Comparison of ENCODE assay signal across 20 cellular contexts in the genomic region with DNA sequence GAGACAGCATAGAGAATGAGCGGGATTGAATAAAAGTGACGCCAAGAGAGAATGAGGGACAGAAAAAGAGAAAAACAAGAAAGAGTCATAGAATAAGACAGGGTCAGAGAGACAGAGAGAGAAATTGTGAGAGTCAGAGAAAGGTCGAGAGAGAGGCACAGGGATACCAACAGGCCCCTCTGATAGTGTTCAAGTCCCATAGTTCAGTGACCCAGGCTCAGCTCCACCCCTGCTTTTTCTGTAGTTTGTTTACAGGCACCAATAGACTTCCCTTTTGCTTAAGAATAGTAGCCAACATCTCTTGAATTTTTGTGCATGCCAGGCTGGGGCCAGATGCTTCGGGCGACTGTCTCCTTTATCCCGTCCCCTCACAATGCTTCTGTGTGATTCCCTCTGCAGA.
DNase-seq lines count a peak whose midpoint lies in the region; ATAC-seq, FAIRE-seq and TF ChIP-seq lines count a peak whose summit lies in the region.
"Had no signal": no experiment of that assay in that cellular context is flagged by ENCODE, and none has a peak within 500 bp of the region (broad histone marks: within the 10 kb centered on the region; RNA-seq: fewer than 3 reads in every experiment).

No MANE protein-coding gene starts in this region.

- H3F3A ChIP-seq in PC-3 (ENCODE audit: low read length, unreplicated experiment): no peaks in the 10 kb centered on the region

- ATAC-seq in HepG2 (no peak), PC-3 (no peak), T-helper 17 cell (no peak)
- no peak for ATAC-seq in activated T-helper 17 cell treated with anti-CD3 and anti-CD28 coated beads, Interleukin-2, amount 50 U/mL, for 72 hours (replicated peaks)
- ATAC-seq in stimulated activated naive B cell treated with anti-CD40 and anti-IgM and Interleukin-4, amounts not matched to agents 10 μg/mL and 1 μg/mL and 100 μg/mL, for 72 hours (replicated peaks): no peak
- ATAC-seq in CD8-positive, alpha-beta T cell: no peak
- ATAC-seq: GM12878 had no signal

- no peak overlapping the region for H3K4me3 Mint-ChIP-seq in activated T-helper 17 cell treated with anti-CD3 and anti-CD28 coated beads, Interleukin-2, amount 50 U/mL, for 72 hours
- H3K4me3 Mint-ChIP-seq in nephron progenitor cell: no peak overlapping the region
- no peak overlapping the region for H3K4me3 Mint-ChIP-seq in stimulated activated naive B cell treated with anti-CD40 and anti-IgM and Interleukin-4, amounts not matched to agents 10 μg/mL and 1 μg/mL and 100 μg/mL, for 72 hours
- H3K4me3 Mint-ChIP-seq in CD8-positive, alpha-beta T cell: no peak overlapping the region
- H3K4me3 Mint-ChIP-seq in T-helper 17 cell: no peak overlapping the region
- H3K4me3 Mint-ChIP-seq: CD14-positive monocyte; CD4-positive, alpha-beta memory T cell; IgD-negative memory B cell had no signal

- no peaks in the 10 kb centered on the region for H3K9me3 ChIP-seq in liver (ENCODE audit: control insufficient read depth in 4 of 4, low read length in 3 of 4)
- H3K9me3 ChIP-seq in HepG2 (ENCODE audit: low read length): no peaks in the 10 kb centered on the region
- H3K9me3 ChIP-seq in CD8-positive, alpha-beta T cell (ENCODE audit: low read length): no peaks in the 10 kb centered on the region
- H3K9me3 ChIP-seq in PC-3 (ENCODE audit: low read length): no peaks in the 10 kb centered on the region
- no peaks in the 10 kb centered on the region for H3K9me3 ChIP-seq in T-helper 17 cell (ENCODE audit: control insufficient read depth, low read length, poor library complexity, severe bottlenecking)
- H3K9me3 ChIP-seq: BLaER1, HAP-1 had no signal

- H3K27ac Mint-ChIP-seq in activated T-helper 17 cell treated with anti-CD3 and anti-CD28 coated beads, Interleukin-2, amount 50 U/mL, for 72 hours: peak overlapping the region; percentile 7
- peak overlapping the region; percentile 10 for H3K27ac Mint-ChIP-seq in nephron progenitor cell
- peak overlapping the region; percentile 10 for H3K27ac Mint-ChIP-seq in stimulated activated naive B cell treated with anti-CD40 and anti-IgM and Interleukin-4, amounts not matched to agents 10 μg/mL and 1 μg/mL and 100 μg/mL, for 72 hours
- H3K27ac Mint-ChIP-seq in CD8-positive, alpha-beta T cell: no peak overlapping the region
- no peak overlapping the region for H3K27ac Mint-ChIP-seq in T-helper 17 cell
- H3K27ac Mint-ChIP-seq: CD14-positive monocyte; CD4-positive, alpha-beta memory T cell; IgD-negative memory B cell had no signal

- H3K27me3 ChIP-seq in liver (ENCODE audit: control insufficient read depth in 4 of 4, insufficient read depth in 4 of 4, low read length in 3 of 4) (no peaks in the 10 kb centered on the region), HepG2 (ENCODE audit: control insufficient read depth in 1 of 2, insufficient read depth in 2 of 2, low read length in 2 of 2) (peaks cover 0 to 23% of the 10 kb centered on the region in 2 experiments; a peak in 2 of 5 replicates), PC-3 (ENCODE audit: low read length) (no peaks in the 10 kb centered on the region)
- H3K27me3 ChIP-seq in CD8-positive, alpha-beta T cell (ENCODE audit: insufficient read depth, low read length): no peaks in the 10 kb centered on the region
- H3K27me3 ChIP-seq: BLaER1 had no signal

- no peaks in the 10 kb centered on the region for H4K20me1 ChIP-seq in HepG2 (ENCODE audit: insufficient read depth, low read length)
- H4K20me1 ChIP-seq in PC-3 (ENCODE audit: low read length): no peaks in the 10 kb centered on the region
- H4K20me1 ChIP-seq: BLaER1 had no signal

- WGBS in liver: 75% methylated on average over 6 of the region's 6 CpGs
- 12% methylated on average over 6 of the region's 6 CpGs for WGBS in HepG2 (ENCODE audit: low lambda C conversion rate)

- TF ChIP-seq RAD21 in liver (IDR thresholded peaks at IDR 0.05): no peak
- TF ChIP-seq RAD21 in HepG2 (CRISPR knock-in tag; IDR thresholded peaks at IDR 0.05): no peak

- peaks cover 4% of the 10 kb centered on the region for H3K27me3 Mint-ChIP-seq in activated T-helper 17 cell treated with anti-CD3 and anti-CD28 coated beads, Interleukin-2, amount 50 U/mL, for 72 hours
- H3K27me3 Mint-ChIP-seq in nephron progenitor cell (ENCODE audit: low read depth, poor library complexity) (peaks cover 6% of the 10 kb centered on the region), T-helper 17 cell (peaks cover 9% of the 10 kb centered on the region)
- no peaks in the 10 kb centered on the region for H3K27me3 Mint-ChIP-seq in stimulated activated naive B cell treated with anti-CD40 and anti-IgM and Interleukin-4, amounts not matched to agents 10 μg/mL and 1 μg/mL and 100 μg/mL, for 72 hours
- H3K27me3 Mint-ChIP-seq in CD8-positive, alpha-beta T cell (ENCODE audit: low read depth): no peaks in the 10 kb centered on the region
- H3K27me3 Mint-ChIP-seq: IgD-negative memory B cell had no signal

- CTCF ChIA-PET in HepG2 (lab: Yijun Ruan, JAX; ENCODE audit: low intra/inter-chr PET ratio, low total read pairs): no interaction called here
- CTCF ChIA-PET in CD8-positive, alpha-beta T cell (lab: Charles Lee): interaction anchor here (0.6 to 17.6 kb wide), 5 partner anchors 23 to 347 kb away, joined by 3 to 368 read pairs (median 3); no protein-coding TSS in a partner anchor
- CTCF ChIA-PET in PC-3 (lab: Charles Lee): no interaction called here

- H3K9ac ChIP-seq in liver (ENCODE audit: low read depth in 1 of 2, low read length in 2 of 2) (no peak overlapping the region), HepG2 (ENCODE audit: insufficient read depth, low read depth, low read length) (no peak overlapping the region), PC-3 (ENCODE audit: low read length) (no peak overlapping the region)
- H3K9ac ChIP-seq: BLaER1 had no signal

- TF ChIP-seq CTCF in liver (IDR thresholded peaks at IDR 0.05; ENCODE audit: low read depth, low read length, missing input control) (no peak), HepG2 (CRISPR knock-in tag; IDR thresholded peaks at IDR 0.05) (no peak), nephron progenitor cell (IDR thresholded peaks at IDR 0.05) (no peak), PC-3 (conservative IDR thresholded peaks at IDR 0.05; ENCODE audit: low read depth, low read length) (no peak)
- TF ChIP-seq CTCF in CD8-positive, alpha-beta T cell (IDR thresholded peaks at IDR 0.05): no peak

- H3K4me3 ChIP-seq in liver (ENCODE audit: low read depth in 1 of 3, low read length in 3 of 3): no peak overlapping the region
- H3K4me3 ChIP-seq in HepG2 (replicated peaks in 1 of 3; ENCODE audit: insufficient read depth in 1 of 3, low read depth in 2 of 3, low read length in 3 of 3): no peak overlapping the region
- H3K4me3 ChIP-seq in CD8-positive, alpha-beta T cell (ENCODE audit: low read depth, low read length): no peak overlapping the region
- no peak overlapping the region for H3K4me3 ChIP-seq in PC-3 (ENCODE audit: low read length)
- H3K4me3 ChIP-seq: BLaER1, GM12878, HAP-1 had no signal

- H3K36me3 Mint-ChIP-seq in activated T-helper 17 cell treated with anti-CD3 and anti-CD28 coated beads, Interleukin-2, amount 50 U/mL, for 72 hours (ENCODE audit: low read depth): no peaks in the 10 kb centered on the region
- no peaks in the 10 kb centered on the region for H3K36me3 Mint-ChIP-seq in nephron progenitor cell (ENCODE audit: low read depth)
- H3K36me3 Mint-ChIP-seq in stimulated activated naive B cell treated with anti-CD40 and anti-IgM and Interleukin-4, amounts not matched to agents 10 μg/mL and 1 μg/mL and 100 μg/mL, for 72 hours: no peaks in the 10 kb centered on the region
- H3K36me3 Mint-ChIP-seq in CD8-positive, alpha-beta T cell: no peaks in the 10 kb centered on the region
- H3K36me3 Mint-ChIP-seq in T-helper 17 cell (ENCODE audit: low read depth): no peaks in the 10 kb centered on the region
- H3K36me3 Mint-ChIP-seq: CD14-positive monocyte; CD4-positive, alpha-beta memory T cell; IgD-negative memory B cell had no signal

- H3K79me2 ChIP-seq in HepG2 (ENCODE audit: insufficient read depth, low read length) (no peaks in the 10 kb centered on the region), PC-3 (ENCODE audit: low read length) (no peaks in the 10 kb centered on the region)

- no peaks in the 10 kb centered on the region for H3K9me3 Mint-ChIP-seq in activated T-helper 17 cell treated with anti-CD3 and anti-CD28 coated beads, Interleukin-2, amount 50 U/mL, for 72 hours
- no peaks in the 10 kb centered on the region for H3K9me3 Mint-ChIP-seq in nephron progenitor cell
- H3K9me3 Mint-ChIP-seq in stimulated activated naive B cell treated with anti-CD40 and anti-IgM and Interleukin-4, amounts not matched to agents 10 μg/mL and 1 μg/mL and 100 μg/mL, for 72 hours: no peaks in the 10 kb centered on the region
- no peaks in the 10 kb centered on the region for H3K9me3 Mint-ChIP-seq in CD8-positive, alpha-beta T cell
- H3K9me3 Mint-ChIP-seq: CD4-positive, alpha-beta memory T cell; IgD-negative memory B cell had no signal

- in situ Hi-C loops in HepG2 (cut with HindIII; ENCODE audit: extremely low pct_ligation_motif_present, low pct_unique_long_range_greater_than_20kb): loop anchor here (25.0 kb wide), 1 partner anchor 344 kb away; no protein-coding TSS in a partner anchor

- H3K36me3 ChIP-seq in liver (ENCODE audit: control insufficient read depth in 4 of 4, insufficient read depth in 3 of 4, low read depth in 1 of 4, low read length in 3 of 4) (no peaks in the 10 kb centered on the region), HepG2 (replicated peaks in 1 of 2; ENCODE audit: control insufficient read depth in 1 of 2, insufficient read depth in 2 of 2, low read length in 2 of 2) (no peaks in the 10 kb centered on the region), PC-3 (ENCODE audit: low read depth, low read length) (no peaks in the 10 kb centered on the region)
- no peaks in the 10 kb centered on the region for H3K36me3 ChIP-seq in CD8-positive, alpha-beta T cell (ENCODE audit: insufficient read depth, low read length)
- H3K36me3 ChIP-seq: BLaER1, HAP-1 had no signal

- TF ChIP-seq EP300 in HepG2 (IDR thresholded peaks at IDR 0.05; ENCODE audit: low read depth in 2 of 2, low read length in 2 of 2) (no peak), HepG2 (CRISPR knock-in tag; IDR thresholded peaks at IDR 0.05; ENCODE audit: borderline replicate concordance) (no peak)

- H3K4me1 ChIP-seq in liver (ENCODE audit: control insufficient read depth in 4 of 4, insufficient read depth in 4 of 4, low read length in 3 of 4) (peaks cover 5 to 32% (median 21%) of the 10 kb centered on the region in 4 donors), HepG2 (ENCODE audit: insufficient read depth, low read length) (peaks cover 34% of the 10 kb centered on the region), PC-3 (ENCODE audit: insufficient read depth, low read length) (0 out of 2 replicates have a peak, but pooled peaks cover 3% of the 10 kb centered on the region)
- H3K4me1 ChIP-seq in CD8-positive, alpha-beta T cell (ENCODE audit: insufficient read depth, low read length): peaks cover 14% of the 10 kb centered on the region
- H3K4me1 ChIP-seq: HAP-1 had no signal

- H3K4me1 Mint-ChIP-seq in activated T-helper 17 cell treated with anti-CD3 and anti-CD28 coated beads, Interleukin-2, amount 50 U/mL, for 72 hours: no peaks in the 10 kb centered on the region
- H3K4me1 Mint-ChIP-seq in nephron progenitor cell: peaks cover 69% of the 10 kb centered on the region
- H3K4me1 Mint-ChIP-seq in stimulated activated naive B cell treated with anti-CD40 and anti-IgM and Interleukin-4, amounts not matched to agents 10 μg/mL and 1 μg/mL and 100 μg/mL, for 72 hours: no peaks in the 10 kb centered on the region
- peaks cover 15% of the 10 kb centered on the region for H3K4me1 Mint-ChIP-seq in CD8-positive, alpha-beta T cell (ENCODE audit: low read depth)
- H3K4me1 Mint-ChIP-seq in T-helper 17 cell: peaks cover 11% of the 10 kb centered on the region

- intact Hi-C loops in HepG2 (cut with micrococcal nuclease; ENCODE audit: unreplicated experiment): no loop called here
- intact Hi-C loops in CD8-positive, alpha-beta T cell (cut with DNase I, micrococcal nuclease): no loop called here
- intact Hi-C loops in PC-3 (cut with micrococcal nuclease): no loop called here

- TF ChIP-seq POLR2A in HepG2 (IDR thresholded peaks at IDR 0.05; ENCODE audit: insufficient read depth in 1 of 2, low read depth in 2 of 2, low read length in 2 of 2): no peak

- no peak for FAIRE-seq in HepG2 (lab: Jason Lieb, UNC)
- FAIRE-seq: GM12878, GM19239, HTR-8/SVneo had no signal

- DNase-seq in HepG2 (ENCODE audit: low spot score) (no peak), nephron progenitor cell (no peak), PC-3 (no peak), T-helper 17 cell (no peak)
- no peak for DNase-seq in stimulated activated naive B cell treated with anti-CD40 and anti-IgM and Interleukin-4, amounts not matched to agents 10 μg/mL and 1 μg/mL and 100 μg/mL, for 72 hours
- no peak for DNase-seq in CD8-positive, alpha-beta T cell
- DNase-seq: 8988T; Calu3; CD4-positive, alpha-beta memory T cell; DND-41; EL had no signal

- BruUV-seq in HepG2 (replicated peaks; lab: Mats Ljungman, UMichigan): no TSS peak
- BruUV-seq in PC-3 (replicated peaks; lab: Mats Ljungman, UMichigan): no TSS peak

- POLR2A ChIA-PET in HepG2 (lab: Yijun Ruan, JAX) (no interaction called here), PC-3 (lab: Charles Lee; ENCODE audit: unreplicated experiment) (no interaction called here)
- POLR2A ChIA-PET in CD8-positive, alpha-beta T cell (lab: Charles Lee): no interaction called here

- H2AFZ ChIP-seq in HepG2 (ENCODE audit: low read length): no peak overlapping the region
- no peak overlapping the region for H2AFZ ChIP-seq in PC-3 (ENCODE audit: low read length)

- no peak overlapping the region for H3K4me2 ChIP-seq in HepG2 (ENCODE audit: low read depth, low read length)
- H3K4me2 ChIP-seq in PC-3 (ENCODE audit: low read length): no peak overlapping the region
- H3K4me2 ChIP-seq: BLaER1 had no signal

- no peaks in the 10 kb centered on the region for H3K9me2 ChIP-seq in PC-3 (replicated peaks; ENCODE audit: low read length)

- peak overlapping the region; percentile 27 to 47 for H3K27ac ChIP-seq in liver (ENCODE audit: low read depth in 1 of 2, low read length in 2 of 2)
- H3K27ac ChIP-seq in HepG2 (ENCODE audit: extremely low read length, insufficient read depth, low read length): no peak overlapping the region
- H3K27ac ChIP-seq in CD8-positive, alpha-beta T cell (ENCODE audit: low read depth, low read length): no peak overlapping the region
- H3K27ac ChIP-seq in PC-3 (ENCODE audit: low read length): no peak overlapping the region
- H3K27ac ChIP-seq: BLaER1 had no signal

Comparison
In these comparisons a context has a peak if more than half of its experiments do, and no peak if none do; other contexts are left out.
1. H3K27ac ChIP-seq: peak in liver (2 of 2); none in HepG2 (single experiment), CD8-positive, alpha-beta T cell (single experiment) and PC-3 (single experiment).
2. H3K27ac Mint-ChIP-seq: peak in activated T-helper 17 cell treated with anti-CD3 and anti-CD28 coated beads, Interleukin-2, amount 50 U/mL, for 72 hours (single experiment), nephron progenitor cell (single experiment) and stimulated activated naive B cell treated with anti-CD40 and anti-IgM and Interleukin-4, amounts not matched to agents 10 μg/mL and 1 μg/mL and 100 μg/mL, for 72 hours (single experiment); none in CD8-positive, alpha-beta T cell (single experiment) and T-helper 17 cell (single experiment).